30 cellular contexts compared by ENCODE assay signal in the genomic region with DNA sequence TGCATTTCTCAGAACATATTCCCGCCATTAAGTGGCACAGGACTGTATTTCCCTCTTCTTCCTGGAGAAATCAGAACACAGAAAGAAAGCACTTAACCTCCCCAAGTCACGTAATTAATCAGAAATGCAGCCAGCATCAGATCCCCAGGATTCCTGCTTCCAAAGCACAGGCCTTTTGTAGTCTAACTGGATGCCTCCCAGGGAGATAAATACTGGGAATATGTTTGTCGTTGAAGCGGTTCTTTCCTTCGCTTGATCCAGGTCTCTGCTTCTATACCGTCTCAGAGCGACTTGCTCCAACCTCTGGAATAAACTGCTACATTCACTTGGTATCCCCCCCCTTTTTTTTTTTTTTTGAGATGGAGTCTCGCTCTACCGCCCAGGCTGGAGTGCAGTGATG.
"Had no signal": no experiment of that assay in that cellular context is flagged by ENCODE, and none has a peak within 500 bp of the region (broad histone marks: within the 10 kb centered on the region; RNA-seq: fewer than 3 reads in every experiment).

No MANE protein-coding gene starts in this region.

- H3K4me1 ChIP-seq: Peyer's patch, SJCRH30 had no signal

- H3K27ac ChIP-seq: brain microvascular endothelial cell, Peyer's patch, SJCRH30, SK-N-MC, WERI-Rb-1 had no signal

- H3K4me3 ChIP-seq: K562, Peyer's patch, SJCRH30, SK-N-MC had no signal

- DNase-seq: activated CD4-positive, alpha-beta memory T cell treated with anti-CD3 and anti-CD28 coated beads, Interleukin-2, amount 10 ng/mL, durations not matched to agents 7 days and 5 days; activated CD4-positive, alpha-beta T cell treated with anti-CD3 and anti-CD28 coated beads for 1 hour; activated CD4-positive, alpha-beta T cell treated with anti-CD3 and anti-CD28 coated beads for 48 hours; activated CD4-positive, CD25-positive, alpha-beta regulatory T cell; activated CD8-positive, alpha-beta memory T cell treated with anti-CD3 and anti-CD28 coated beads for 24 hours; activated CD8-positive, alpha-beta memory T cell treated with anti-CD3 and anti-CD28 coated beads, Interleukin-2, amount 10 ng/mL, durations not matched to agents 7 days and 5 days; activated CD8-positive, alpha-beta memory T cell treated with anti-CD3 and anti-CD28 coated beads, Interleukin-2, amount 50 U/mL, for 48 hours; activated effector memory CD4-positive, alpha-beta T cell treated with Interleukin-2 at 50 U/mL for 16 hours; activated naive CD4-positive, alpha-beta T cell treated with anti-CD3 and anti-CD28 coated beads, Interleukin-2, amount 50 U/mL, for 16 hours; activated naive CD8-positive, alpha-beta T cell treated with anti-CD3 and anti-CD28 coated beads for 36 hours; activated T-cell treated with anti-CD3 and anti-CD28 coated beads, Interleukin-2, amount 50 U/mL, for 48 hours; amniotic stem cell; aorta; brain microvascular endothelial cell; central memory CD4-positive, alpha-beta T cell; NCI-H1092 treated with DMSO at 0.1 percent for 48 hours; NCI-H1436; NCI-H187 treated with DMSO at 0.1 percent for 48 hours; NCI-H446; NCI-H510A treated with DMSO at 0.1 percent for 48 hours; NCI-H526 treated with DMSO at 0.1 percent for 48 hours; NK-92 treated with Interleukin-12 subunit alpha and Interleukin-12 subunit beta, amount 100 ng/mL, for 24 hours; PC-3; Peyer's patch; SHP77; SJCRH30; T1000; WERI-Rb-1 had no signal

- H3K27me3 ChIP-seq: brain microvascular endothelial cell, Peyer's patch, SJCRH30 had no signal

- ATAC-seq: activated CD8-positive, alpha-beta memory T cell treated with anti-CD3 and anti-CD28 coated beads, Interleukin-2, amount 10 ng/mL, durations not matched to agents 7 days and 5 days; K562; PC-3 had no signal

- H3K36me3 ChIP-seq: brain microvascular endothelial cell, Peyer's patch, SJCRH30, WERI-Rb-1 had no signal

- H3K9me3 ChIP-seq: Peyer's patch, SJCRH30 had no signal
